8 cellular contexts compared by ENCODE assay signal in the genomic region with DNA sequence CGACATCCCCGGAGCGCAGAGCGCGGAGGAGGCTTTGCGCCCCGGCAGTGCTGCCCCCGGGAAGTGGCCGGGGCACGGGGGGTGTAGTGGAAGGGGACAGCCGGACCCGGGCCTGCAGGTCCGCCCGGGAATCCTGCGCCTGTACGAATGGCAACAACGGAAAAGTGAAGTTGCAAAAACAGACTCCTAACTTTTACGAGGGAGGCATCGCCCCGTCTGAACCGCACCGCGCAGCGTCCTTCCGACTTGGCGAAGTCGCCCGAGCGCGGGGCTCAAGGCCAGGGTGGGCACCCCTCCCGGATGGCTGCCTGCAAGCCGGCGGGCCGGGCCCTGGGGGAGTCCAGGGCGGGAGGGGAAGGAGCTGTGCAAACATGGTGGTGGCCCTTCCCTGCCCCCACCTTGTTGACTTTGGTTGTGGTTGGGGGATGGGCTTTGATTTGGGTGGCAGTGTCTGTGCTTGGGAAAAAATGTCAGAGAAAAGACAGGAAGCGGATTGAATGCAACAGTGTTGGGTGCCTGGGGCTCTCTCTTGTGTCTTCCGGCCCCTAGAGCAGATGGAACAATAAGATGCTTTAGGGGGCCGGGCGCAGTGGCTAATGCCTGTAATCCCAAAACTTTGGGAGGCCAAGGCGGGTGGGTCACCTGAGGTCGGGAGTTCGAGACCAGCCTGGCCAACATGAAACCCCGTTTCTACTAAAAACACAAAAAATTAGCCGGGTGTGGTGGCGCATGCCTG.
DNase-seq lines count a peak whose midpoint lies in the region.

No MANE protein-coding gene starts in this region.

- DNase-seq in NCI-H1436 (lab: John Stamatoyannopoulos, UW) (peak; percentile 56), NCI-H1436 treated with DMSO at 0.1 percent for 48 hours (lab: John Stamatoyannopoulos, UW) (no peak), NCI-H345 (lab: John Stamatoyannopoulos, UW) (peak; percentile 77), medulla oblongata (ENCODE audit: extremely low spot score) (peak; percentile 63), SKM-1 (lab: John Stamatoyannopoulos, UW; ENCODE audit: unreplicated experiment) (no peak)
- DNase-seq in activated CD4-positive, alpha-beta T cell treated with anti-CD3 and anti-CD28 coated beads, Interleukin-2, amount 50 U/mL, for 1 hour, result peak; percentile 67
- peak; percentile 45 to 62 (median 60) for DNase-seq in effector memory CD4-positive, alpha-beta T cell
- peak; percentile 39 to 40 for DNase-seq in stimulated activated CD8-positive, alpha-beta memory T cell treated with anti-CD3 and anti-CD28 coated beads, Interleukin-7, amount 100 ng/mL, for 4 hours (ENCODE audit: low read depth in 2 of 2)

- H3K27me3 ChIP-seq in effector memory CD4-positive, alpha-beta T cell (replicated peaks; ENCODE audit: control insufficient read depth, insufficient read depth, low read length, poor library complexity, severe bottlenecking), result no peaks in the 10 kb centered on the region

- H3K4me1 ChIP-seq in effector memory CD4-positive, alpha-beta T cell (ENCODE audit: control insufficient read depth, insufficient read depth, low read length, poor library complexity, severe bottlenecking), result peaks cover 40% of the 10 kb centered on the region

- peak overlapping the region; percentile 88 for H3K27ac ChIP-seq in effector memory CD4-positive, alpha-beta T cell (ENCODE audit: insufficient read depth, low read length, poor library complexity, severe bottlenecking)

- peak overlapping the region; percentile 74 for H3K4me3 ChIP-seq in effector memory CD4-positive, alpha-beta T cell (ENCODE audit: insufficient read depth, low read depth, low read length, poor library complexity, severe bottlenecking)

- peaks cover 4% of the 10 kb centered on the region for H3K36me3 ChIP-seq in effector memory CD4-positive, alpha-beta T cell (ENCODE audit: control insufficient read depth, insufficient read depth, low read length)

- H3K9me3 ChIP-seq in effector memory CD4-positive, alpha-beta T cell (ENCODE audit: control insufficient read depth, low read length), result no peaks in the 10 kb centered on the region

Comparison
In these comparisons a context has a peak if more than half of its experiments do, and no peak if none do; other contexts are left out.
1. DNase-seq: peak in NCI-H1436 (single experiment), NCI-H345 (single experiment), activated CD4-positive, alpha-beta T cell treated with anti-CD3 and anti-CD28 coated beads, Interleukin-2, amount 50 U/mL, for 1 hour (single experiment), effector memory CD4-positive, alpha-beta T cell (3 of 3), medulla oblongata (single experiment) and stimulated activated CD8-positive, alpha-beta memory T cell treated with anti-CD3 and anti-CD28 coated beads, Interleukin-7, amount 100 ng/mL, for 4 hours (2 of 2); none in NCI-H1436 treated with DMSO at 0.1 percent for 48 hours (single experiment) and SKM-1 (single experiment).